Comparison of ENCODE assay signal across 12 cellular contexts in the genomic region with DNA sequence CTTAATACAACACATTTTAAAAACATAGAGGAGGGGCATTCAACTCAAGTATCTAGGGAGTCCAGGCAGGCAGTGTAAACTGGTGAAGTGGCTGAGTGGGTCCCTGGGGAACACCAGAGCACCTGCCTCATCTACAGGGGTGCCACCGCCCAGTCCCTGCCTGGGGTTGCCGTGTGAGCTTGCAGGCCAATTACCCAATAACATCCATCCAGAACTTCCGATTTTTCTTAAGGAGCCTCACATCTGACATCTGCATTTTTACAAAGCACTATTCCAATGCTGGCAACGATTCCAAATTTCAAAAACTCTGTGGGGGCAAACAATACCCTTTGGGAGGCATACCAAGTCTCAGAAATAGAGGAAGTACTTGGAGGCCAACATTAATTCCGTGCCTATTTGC.
"Had no signal": no experiment of that assay in that cellular context is flagged by ENCODE, and none has a peak within 500 bp of the region (broad histone marks: within the 10 kb centered on the region; RNA-seq: fewer than 3 reads in every experiment).

No MANE protein-coding gene starts in this region.

- H3K36me3 ChIP-seq: ascending aorta, esophagus squamous epithelium had no signal

- H3K4me1 ChIP-seq: ascending aorta, esophagus squamous epithelium, parathyroid adenoma, testis had no signal

- H3K79me2 ChIP-seq: parathyroid adenoma had no signal

- H2AFZ ChIP-seq: parathyroid adenoma had no signal

- ATAC-seq: activated CD8-positive, alpha-beta T cell treated with anti-CD3 and anti-CD28 coated beads, Interleukin-2, amount 10 ng/mL, durations not matched to agents 7 days and 5 days had no signal

- H3K4me3 ChIP-seq: ascending aorta, esophagus squamous epithelium, testis had no signal

- H3K27ac ChIP-seq: ascending aorta, esophagus squamous epithelium, parathyroid adenoma, testis had no signal

- H3K9me3 ChIP-seq: ascending aorta, esophagus squamous epithelium, testis had no signal

- H3K27me3 ChIP-seq: ascending aorta, testis had no signal

- DNase-seq: activated CD4-positive, alpha-beta T cell treated with anti-CD3 and anti-CD28 coated beads for 48 hours; activated CD8-positive, alpha-beta T cell treated with anti-CD3 and anti-CD28 coated beads, Interleukin-2, amount 10 ng/mL, durations not matched to agents 7 days and 5 days; activated naive CD4-positive, alpha-beta T cell; esophagus squamous epithelium; foreskin fibroblast; head of caudate nucleus; naive B cell; stimulated activated CD4-positive, alpha-beta T cell treated with anti-CD3 and anti-CD28 coated beads, Interleukin-15, amount 100 ng/mL, for 24 hours; stimulated activated CD4-positive, alpha-beta T cell treated with anti-CD3 and anti-CD28 coated beads, Interleukin-4, amount 100 ng/mL, for 24 hours; testis had no signal
